1 cellular context compared by ENCODE assay signal in the genomic region with DNA sequence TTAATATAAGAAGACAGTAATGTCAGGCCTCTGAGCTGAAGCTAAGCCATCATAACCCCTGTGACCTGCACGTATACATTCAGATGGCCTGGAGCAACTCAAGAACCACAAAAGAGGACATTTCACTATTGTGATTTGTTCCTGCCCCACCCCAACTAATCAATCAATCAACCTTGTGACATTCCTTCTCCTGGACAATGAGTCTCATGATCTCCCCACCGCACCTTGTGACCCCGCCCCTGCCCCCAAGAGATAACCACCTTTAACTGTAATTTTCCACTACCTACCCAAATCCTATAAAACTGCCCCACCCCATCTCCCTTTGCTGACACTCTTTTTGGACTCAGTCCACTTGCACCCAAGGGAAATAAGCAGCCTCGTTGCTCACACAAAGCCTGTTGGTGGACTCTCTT.
TF ChIP-seq lines count a peak whose summit lies in the region.

No MANE protein-coding gene starts in this region.

TF ChIP-seq in IMR-90, 13 proteins besides CTCF, POLR2A, EP300 and RAD21:
- TF ChIP-seq, protein P1, sequence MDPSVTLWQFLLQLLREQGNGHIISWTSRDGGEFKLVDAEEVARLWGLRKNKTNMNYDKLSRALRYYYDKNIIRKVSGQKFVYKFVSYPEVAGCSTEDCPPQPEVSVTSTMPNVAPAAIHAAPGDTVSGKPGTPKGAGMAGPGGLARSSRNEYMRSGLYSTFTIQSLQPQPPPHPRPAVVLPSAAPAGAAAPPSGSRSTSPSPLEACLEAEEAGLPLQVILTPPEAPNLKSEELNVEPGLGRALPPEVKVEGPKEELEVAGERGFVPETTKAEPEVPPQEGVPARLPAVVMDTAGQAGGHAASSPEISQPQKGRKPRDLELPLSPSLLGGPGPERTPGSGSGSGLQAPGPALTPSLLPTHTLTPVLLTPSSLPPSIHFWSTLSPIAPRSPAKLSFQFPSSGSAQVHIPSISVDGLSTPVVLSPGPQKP (IDR thresholded peaks at IDR 0.05; ENCODE audit: borderline replicate concordance, low read depth, low read length): no peak
- TF ChIP-seq SMC3 (IDR thresholded peaks at IDR 0.05; ENCODE audit: low read depth, low read length) (no peak), MXI1 (IDR thresholded peaks at IDR 0.05; ENCODE audit: borderline replicate concordance, low read depth, low read length) (no peak), RCOR1 (IDR thresholded peaks at IDR 0.05; ENCODE audit: insufficient replicate concordance, low read length) (no peak), NFE2L2 (IDR thresholded peaks at IDR 0.05; ENCODE audit: low read depth, low read length) (no peak), CEBPB (IDR thresholded peaks at IDR 0.05; ENCODE audit: low read depth, low read length) (no peak), FOS (IDR thresholded peaks at IDR 0.05; ENCODE audit: low read depth, low read length) (no peak)
